In genomic region chr1:12245116-12245515, GRCh38 we compare ENCODE assay signal across 19 cellular contexts. TPM values are rescaled to one million over a fixed set of nuclear protein-coding genes. Genes with fewer than 3 reads are reported as not detected.
DNase-seq lines count a peak whose midpoint lies in the region; ATAC-seq and TF ChIP-seq lines count a peak whose summit lies in the region.
"Had no signal": no experiment of that assay in that cellular context is flagged by ENCODE, and none has a peak within 500 bp of the region (broad histone marks: within the 10 kb centered on the region; RNA-seq: fewer than 3 reads in every experiment).

No MANE protein-coding gene starts in this region.

- no peaks in the 10 kb centered on the region for H3K9me2 ChIP-seq in PC-3 (replicated peaks; ENCODE audit: low read length)

- H3K4me3 ChIP-seq in PC-3 (ENCODE audit: low read length) (no peak overlapping the region), parathyroid adenoma (ENCODE audit: low read depth, low read length) (no peak overlapping the region)
- H3K4me3 ChIP-seq: GM12878 had no signal

- H3K36me3 ChIP-seq in PC-3 (ENCODE audit: low read depth, low read length), result peaks cover 46% of the 10 kb centered on the region
- no peaks in the 10 kb centered on the region for H3K36me3 ChIP-seq in parathyroid adenoma (ENCODE audit: control insufficient read depth, insufficient read depth, low read length)
- H3K36me3 ChIP-seq: BE2C had no signal

- no peaks in the 10 kb centered on the region for H3K27me3 Mint-ChIP-seq in H9 (ENCODE audit: low read depth)
- no peaks in the 10 kb centered on the region for H3K27me3 Mint-ChIP-seq in stimulated activated memory B cell treated with anti-CD40 and anti-IgM and Interleukin-4, amounts not matched to agents 10 μg/mL and 1 μg/mL and 100 μg/mL, for 72 hours

- no peak overlapping the region for H3K18ac ChIP-seq in H9 (ENCODE audit: insufficient read length, low read depth, low read length)

- H2BK120ac ChIP-seq in H9 (ENCODE audit: low read depth, low read length, poor library complexity, severe bottlenecking), result no peak overlapping the region

- H2AK5ac ChIP-seq in H9 (ENCODE audit: insufficient read length, low read length), result no peak overlapping the region

- H3K23me2 ChIP-seq in H9 (ENCODE audit: insufficient read length, low read depth, low read length, poor library complexity, severe bottlenecking), result no peaks in the 10 kb centered on the region

- peaks cover 31 to 37% of the 10 kb centered on the region in 2 experiments for H3K4me1 Mint-ChIP-seq in H9
- no peaks in the 10 kb centered on the region for H3K4me1 Mint-ChIP-seq in stimulated activated memory B cell treated with anti-CD40 and anti-IgM and Interleukin-4, amounts not matched to agents 10 μg/mL and 1 μg/mL and 100 μg/mL, for 72 hours

- H4K8ac ChIP-seq in H9 (replicated peaks; ENCODE audit: insufficient read length, low read depth, low read length), result no peak overlapping the region

- no peak overlapping the region for H2BK20ac ChIP-seq in H9 (ENCODE audit: low read depth, low read length, poor library complexity, severe bottlenecking)

- no peak overlapping the region for H3K4me3 Mint-ChIP-seq in H9
- no peak overlapping the region for H3K4me3 Mint-ChIP-seq in stimulated activated memory B cell treated with anti-CD40 and anti-IgM and Interleukin-4, amounts not matched to agents 10 μg/mL and 1 μg/mL and 100 μg/mL, for 72 hours
- H3K4me3 Mint-ChIP-seq: CD8-positive, alpha-beta T cell had no signal

- no peak overlapping the region for H2BK15ac ChIP-seq in H9 (ENCODE audit: low read depth, low read length)

- H4K5ac ChIP-seq in H9 (ENCODE audit: insufficient read length, low read depth, low read length), result no peak overlapping the region

- CTCF ChIA-PET in PC-3 (lab: Charles Lee), result no interaction called here

- POLR2A ChIA-PET in PC-3 (lab: Charles Lee; ENCODE audit: unreplicated experiment), result no interaction called here

- no peak overlapping the region for H4K91ac ChIP-seq in H9 (ENCODE audit: insufficient read length, low read depth, low read length)

- no peak for ATAC-seq in PC-3
- no peak for ATAC-seq in stimulated activated memory B cell treated with anti-CD40 and anti-IgM and Interleukin-4, amounts not matched to agents 10 μg/mL and 1 μg/mL and 100 μg/mL, for 72 hours
- ATAC-seq: CD8-positive, alpha-beta T cell; GM12878; Panc1 had no signal

- no TSS peak for BruUV-seq in PC-3 (replicated peaks; lab: Mats Ljungman, UMichigan)

- H2AFZ ChIP-seq in PC-3 (ENCODE audit: low read length) (no peak overlapping the region), parathyroid adenoma (no peak overlapping the region), H9 (ENCODE audit: low read length) (no peak overlapping the region)

- no CpG with 5 or more reads among the region's 3 CpGs for WGBS in H9 (ENCODE audit: extremely low coverage, insufficient read length, low lambda C conversion rate)

- no peak overlapping the region for H2BK12ac ChIP-seq in H9 (ENCODE audit: insufficient read length, low read depth, low read length)

- no peak overlapping the region for H3T11ph ChIP-seq in H9 (ENCODE audit: low read length)

- H3K79me2 ChIP-seq in PC-3 (ENCODE audit: low read length) (no peaks in the 10 kb centered on the region), parathyroid adenoma (no peaks in the 10 kb centered on the region), H9 (ENCODE audit: insufficient read depth, low read length) (no peaks in the 10 kb centered on the region)

- H3K27ac ChIP-seq in PC-3 (ENCODE audit: low read length) (peak overlapping the region; percentile 59), epithelial cell of prostate (peak overlapping the region; percentile 23), parathyroid adenoma (peak overlapping the region; percentile 47), H9 (ENCODE audit: insufficient read length, low read depth, low read length) (no peak overlapping the region)

- H3K4ac ChIP-seq in H9 (ENCODE audit: low read depth, low read length), result no peak overlapping the region

- no peak for TF ChIP-seq CTCF in PC-3 (conservative IDR thresholded peaks at IDR 0.05; ENCODE audit: low read depth, low read length)
- no peak for TF ChIP-seq CTCF in parathyroid adenoma (IDR thresholded peaks at IDR 0.05)
- TF ChIP-seq CTCF in H9 (conservative IDR thresholded peaks at IDR 0.05), result no peak

- H3K27me3 ChIP-seq in PC-3 (ENCODE audit: low read length) (no peaks in the 10 kb centered on the region), parathyroid adenoma (ENCODE audit: control insufficient read depth, insufficient read depth, low read length) (no peaks in the 10 kb centered on the region), H9 (ENCODE audit: insufficient read depth, low read length) (no peaks in the 10 kb centered on the region)
- H3K27me3 ChIP-seq: BE2C had no signal

- peaks cover 34% of the 10 kb centered on the region for H3K4me1 ChIP-seq in PC-3 (ENCODE audit: insufficient read depth, low read length)
- H3K4me1 ChIP-seq in parathyroid adenoma, result no peaks in the 10 kb centered on the region
- peaks cover 11% of the 10 kb centered on the region; the same call in 1 of the 2 replicates for H3K4me1 ChIP-seq in H9 (ENCODE audit: insufficient read depth, low read length)
- H3K4me1 ChIP-seq: BE2C had no signal

- peaks cover 9 to 35% (median 35%) of the 10 kb centered on the region in 3 experiments; a peak in 6 of 7 replicates for H3K36me3 Mint-ChIP-seq in H9 (ENCODE audit: insufficient read depth in 1 of 3, low read depth in 3 of 3)
- H3K36me3 Mint-ChIP-seq in stimulated activated memory B cell treated with anti-CD40 and anti-IgM and Interleukin-4, amounts not matched to agents 10 μg/mL and 1 μg/mL and 100 μg/mL, for 72 hours, result peaks cover 59% of the 10 kb centered on the region

- no peaks in the 10 kb centered on the region for H3K79me1 ChIP-seq in H9 (ENCODE audit: insufficient read depth, low read depth, low read length, poor library complexity, severe bottlenecking)

- H3K9ac ChIP-seq in PC-3 (ENCODE audit: low read length) (no peak overlapping the region), parathyroid adenoma (no peak overlapping the region), H9 (ENCODE audit: extremely low read depth, insufficient read length, low read length) (no peak overlapping the region)

- no peaks in the 10 kb centered on the region for H4K20me1 ChIP-seq in PC-3 (ENCODE audit: low read length)
- no peaks in the 10 kb centered on the region for H4K20me1 ChIP-seq in H9 (ENCODE audit: control insufficient read depth, insufficient read depth, insufficient read length)

- intact Hi-C loops in PC-3 (cut with micrococcal nuclease), result no loop called here

- no peaks in the 10 kb centered on the region for H3F3A ChIP-seq in PC-3 (ENCODE audit: low read length, unreplicated experiment)

- no peak overlapping the region for H3K23ac ChIP-seq in H9 (ENCODE audit: insufficient read length, low read depth, low read length)

- H3K14ac ChIP-seq in H9 (ENCODE audit: insufficient read depth, low read length), result no peak overlapping the region

- DNase-seq in PC-3 (peak; percentile 42), epithelial cell of prostate (ENCODE audit: low read depth, low spot score) (no peak), H9 (no peak), DMS53 treated with DMSO at 0.1 percent for 48 hours (lab: John Stamatoyannopoulos, UW; ENCODE audit: unreplicated experiment) (no peak), iPS-NIHi7 (ENCODE audit: extremely low spot score) (no peak)
- DNase-seq: BE2C; CD8-positive, alpha-beta T cell; DMS79 treated with DMSO at 0.1 percent for 48 hours; GDM1; Karpas-422; MM.1S; NCI-H1092 treated with DMSO at 0.1 percent for 48 hours; NCI-H1694; NCI-H2227 treated with DMSO at 0.1 percent for 48 hours; NCI-H524 treated with DMSO at 0.1 percent for 48 hours had no signal

- H2BK5ac ChIP-seq in H9 (ENCODE audit: insufficient read length, low read length), result no peak overlapping the region

- H3K56ac ChIP-seq in H9 (ENCODE audit: insufficient read length, low read depth, low read length), result no peak overlapping the region

- no peak overlapping the region for H3K27ac Mint-ChIP-seq in H9
- H3K27ac Mint-ChIP-seq in stimulated activated memory B cell treated with anti-CD40 and anti-IgM and Interleukin-4, amounts not matched to agents 10 μg/mL and 1 μg/mL and 100 μg/mL, for 72 hours, result no peak overlapping the region
- H3K27ac Mint-ChIP-seq: CD8-positive, alpha-beta T cell had no signal

- H3K4me2 ChIP-seq in PC-3 (ENCODE audit: low read length) (peak overlapping the region; percentile 16; the same call in 1 of the 2 replicates), parathyroid adenoma (ENCODE audit: low read length) (peak overlapping the region; percentile 39), H9 (ENCODE audit: insufficient read depth, insufficient read length, low read length) (no peak overlapping the region)

- H3K9me3 Mint-ChIP-seq in H9, result no peaks in the 10 kb centered on the region
- H3K9me3 Mint-ChIP-seq in stimulated activated memory B cell treated with anti-CD40 and anti-IgM and Interleukin-4, amounts not matched to agents 10 μg/mL and 1 μg/mL and 100 μg/mL, for 72 hours, result no peaks in the 10 kb centered on the region
- H3K9me3 Mint-ChIP-seq: CD8-positive, alpha-beta T cell had no signal

- H3K9me3 ChIP-seq in PC-3 (ENCODE audit: low read length) (no peaks in the 10 kb centered on the region), parathyroid adenoma (ENCODE audit: control insufficient read depth, low read length) (no peaks in the 10 kb centered on the region), H9 (ENCODE audit: control insufficient read depth, low read depth, low read length) (no peaks in the 10 kb centered on the region)
- H3K9me3 ChIP-seq: BE2C had no signal

RNA-seq across cellular contexts. Expression of gene VPS13D, which starts 15.3 kb away (rescaled TPM):
- total RNA-seq in PC-3 (2014; rRNA removed) (30.7 and 43.6 TPM in 2 replicates), H9 (2021) (18.8 and 20.2 TPM in 2 replicates)
